In genomic region chr12:107331912-107332311, GRCh38 we compare ENCODE assay signal across 23 cellular contexts.
DNase-seq lines count a peak whose midpoint lies in the region.
"Had no signal": no experiment of that assay in that cellular context is flagged by ENCODE, and none has a peak within 500 bp of the region (broad histone marks: within the 10 kb centered on the region; RNA-seq: fewer than 3 reads in every experiment).

No MANE protein-coding gene starts in this region.

- H3K9ac ChIP-seq in BLaER1, result no peak overlapping the region; the same call in 1 of the 2 replicates
- H3K9ac ChIP-seq: GM23248 had no signal

- H3K4me1 Mint-ChIP-seq in activated naive CD8-positive, alpha-beta T cell (ENCODE audit: low read depth), result peaks cover 88% of the 10 kb centered on the region

- no peaks in the 10 kb centered on the region for H3K9me3 ChIP-seq in BLaER1
- H3K9me3 ChIP-seq: A549, BE2C had no signal

- DNase-seq in Daoy (ENCODE audit: low read depth), result peak; percentile 73
- DNase-seq in kidney tubule cell (ENCODE audit: low spot score), result peak; percentile 39
- DNase-seq in NCI-H510A (lab: John Stamatoyannopoulos, UW), result no peak
- DNase-seq in inferior parietal cortex (ENCODE audit: extremely low spot score), result no peak
- no peak for DNase-seq in occipital lobe (lab: John Stamatoyannopoulos, UW)
- DNase-seq: BE2C; CD4-positive, alpha-beta T cell; COR-L47; DMS 273 treated with DMSO at 0.1 percent for 48 hours; DMS79 treated with DMSO at 0.1 percent for 48 hours; GM23248; IMR-90; MV-4-11; NCI-H1105 treated with DMSO at 0.1 percent for 48 hours; NCI-H2029 treated with DMSO at 0.1 percent for 48 hours; NCI-H345; NCI-H526; OCI-M1; Right ventricle myocardium superior had no signal

- H3K4me3 Mint-ChIP-seq in activated naive CD8-positive, alpha-beta T cell, result no peak overlapping the region
- H3K4me3 Mint-ChIP-seq: CD4-positive, alpha-beta T cell had no signal

- peak overlapping the region; percentile 71 for H3K27ac Mint-ChIP-seq in activated naive CD8-positive, alpha-beta T cell
- H3K27ac Mint-ChIP-seq: CD4-positive, alpha-beta T cell had no signal

- H3K4me3 ChIP-seq in BLaER1, result no peak overlapping the region
- H3K4me3 ChIP-seq: A549, GM12878, GM23248 had no signal

- H3K27me3 Mint-ChIP-seq in activated naive CD8-positive, alpha-beta T cell, result no peaks in the 10 kb centered on the region
- H3K27me3 Mint-ChIP-seq: CD4-positive, alpha-beta T cell had no signal

- no peaks in the 10 kb centered on the region for H3K36me3 ChIP-seq in BLaER1
- H3K36me3 ChIP-seq: BE2C had no signal

- H3K27ac ChIP-seq in BLaER1, result peak overlapping the region; percentile 76
- H3K27ac ChIP-seq: GM23248 had no signal

- no peaks in the 10 kb centered on the region for H3K9me3 Mint-ChIP-seq in activated naive CD8-positive, alpha-beta T cell (ENCODE audit: low read depth)
- H3K9me3 Mint-ChIP-seq: CD4-positive, alpha-beta T cell had no signal

- no peaks in the 10 kb centered on the region for H3K27me3 ChIP-seq in BLaER1

- peaks cover 20% of the 10 kb centered on the region for H3K36me3 Mint-ChIP-seq in activated naive CD8-positive, alpha-beta T cell

- no peaks in the 10 kb centered on the region for H4K20me1 ChIP-seq in BLaER1

- H3K4me1 ChIP-seq in BLaER1, result peaks cover 82% of the 10 kb centered on the region
- H3K4me1 ChIP-seq: BE2C had no signal

- peak overlapping the region; percentile 80 for H3K4me2 ChIP-seq in BLaER1

Comparison
In these comparisons a context has a peak if more than half of its experiments do, and no peak if none do; other contexts are left out.
1. DNase-seq: peak in Daoy (single experiment) and kidney tubule cell (single experiment); none in NCI-H510A (single experiment), inferior parietal cortex (single experiment) and occipital lobe (single experiment).